Comparison of ENCODE assay signal across 1 cellular context in the genomic region with DNA sequence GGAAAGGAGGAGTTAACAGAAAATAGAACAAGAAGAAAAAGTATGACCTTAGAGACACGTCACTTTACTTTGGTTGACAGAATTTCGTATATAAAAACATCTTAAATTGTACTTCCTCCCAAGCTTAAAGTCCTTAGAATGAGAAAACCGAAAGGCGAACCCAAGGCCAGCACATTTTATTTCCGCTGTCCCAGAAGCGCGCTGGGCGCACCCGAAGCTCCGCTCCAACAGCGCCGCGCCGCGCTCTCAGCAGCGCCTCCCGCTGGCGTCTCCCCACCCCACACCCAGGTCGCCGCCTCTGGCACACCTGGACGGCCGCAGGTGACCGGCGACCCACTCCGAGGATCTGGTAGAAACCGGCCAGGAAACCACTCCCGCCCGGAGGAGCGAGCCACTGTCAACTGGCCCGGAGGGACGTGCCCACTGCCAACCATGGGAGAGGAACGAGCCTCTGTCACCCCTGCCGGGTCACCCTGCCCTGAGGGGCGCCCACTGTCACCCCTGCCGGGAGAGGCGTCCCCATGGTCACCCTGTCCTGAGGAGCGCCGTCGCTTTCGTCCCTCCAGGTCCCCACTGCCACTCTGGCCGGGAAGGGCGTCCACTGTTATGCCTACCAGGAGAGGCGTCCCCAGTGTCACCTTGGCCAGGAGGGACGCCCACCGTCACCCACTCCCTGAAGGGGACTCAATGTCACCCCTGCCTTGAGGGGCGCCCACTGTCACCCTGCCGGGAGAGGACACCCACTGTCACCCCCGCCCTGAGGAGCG.
TF ChIP-seq lines count a peak whose summit lies in the region.

No MANE protein-coding gene starts in this region.

TF ChIP-seq in HEK293, 187 proteins besides CTCF, POLR2A, EP300 and RAD21 (continued from another document and continues in another):
- TF ChIP-seq ZNF585B (tag by site-specific recombination; IDR thresholded peaks at IDR 0.05), result no peak
- TF ChIP-seq, protein P1, sequence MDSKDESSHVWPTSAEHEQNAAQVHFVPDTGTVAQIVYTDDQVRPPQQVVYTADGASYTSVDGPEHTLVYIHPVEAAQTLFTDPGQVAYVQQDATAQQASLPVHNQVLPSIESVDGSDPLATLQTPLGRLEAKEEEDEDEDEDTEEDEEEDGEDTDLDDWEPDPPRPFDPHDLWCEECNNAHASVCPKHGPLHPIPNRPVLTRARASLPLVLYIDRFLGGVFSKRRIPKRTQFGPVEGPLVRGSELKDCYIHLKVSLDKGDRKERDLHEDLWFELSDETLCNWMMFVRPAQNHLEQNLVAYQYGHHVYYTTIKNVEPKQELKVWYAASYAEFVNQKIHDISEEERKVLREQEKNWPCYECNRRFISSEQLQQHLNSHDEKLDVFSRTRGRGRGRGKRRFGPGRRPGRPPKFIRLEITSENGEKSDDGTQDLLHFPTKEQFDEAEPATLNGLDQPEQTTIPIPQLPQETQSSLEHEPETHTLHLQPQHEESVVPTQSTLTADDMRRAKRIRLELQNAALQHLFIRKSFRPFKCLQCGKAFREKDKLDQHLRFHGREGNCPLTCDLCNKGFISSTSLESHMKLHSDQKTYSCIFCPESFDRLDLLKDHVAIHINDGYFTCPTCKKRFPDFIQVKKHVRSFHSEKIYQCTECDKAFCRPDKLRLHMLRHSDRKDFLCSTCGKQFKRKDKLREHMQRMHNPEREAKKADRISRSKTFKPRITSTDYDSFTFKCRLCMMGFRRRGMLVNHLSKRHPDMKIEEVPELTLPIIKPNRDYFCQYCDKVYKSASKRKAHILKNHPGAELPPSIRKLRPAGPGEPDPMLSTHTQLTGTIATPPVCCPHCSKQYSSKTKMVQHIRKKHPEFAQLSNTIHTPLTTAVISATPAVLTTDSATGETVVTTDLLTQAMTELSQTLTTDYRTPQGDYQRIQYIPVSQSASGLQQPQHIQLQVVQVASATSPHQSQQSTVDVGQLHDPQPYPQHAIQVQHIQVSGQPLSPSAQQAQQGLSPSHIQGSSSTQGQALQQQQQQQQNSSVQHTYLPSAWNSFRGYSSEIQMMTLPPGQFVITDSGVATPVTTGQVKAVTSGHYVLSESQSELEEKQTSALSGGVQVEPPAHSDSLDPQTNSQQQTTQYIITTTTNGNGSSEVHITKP (tag by site-specific recombination; IDR thresholded peaks at IDR 0.05), result peak; percentile 83
- TF ChIP-seq, protein P2, sequence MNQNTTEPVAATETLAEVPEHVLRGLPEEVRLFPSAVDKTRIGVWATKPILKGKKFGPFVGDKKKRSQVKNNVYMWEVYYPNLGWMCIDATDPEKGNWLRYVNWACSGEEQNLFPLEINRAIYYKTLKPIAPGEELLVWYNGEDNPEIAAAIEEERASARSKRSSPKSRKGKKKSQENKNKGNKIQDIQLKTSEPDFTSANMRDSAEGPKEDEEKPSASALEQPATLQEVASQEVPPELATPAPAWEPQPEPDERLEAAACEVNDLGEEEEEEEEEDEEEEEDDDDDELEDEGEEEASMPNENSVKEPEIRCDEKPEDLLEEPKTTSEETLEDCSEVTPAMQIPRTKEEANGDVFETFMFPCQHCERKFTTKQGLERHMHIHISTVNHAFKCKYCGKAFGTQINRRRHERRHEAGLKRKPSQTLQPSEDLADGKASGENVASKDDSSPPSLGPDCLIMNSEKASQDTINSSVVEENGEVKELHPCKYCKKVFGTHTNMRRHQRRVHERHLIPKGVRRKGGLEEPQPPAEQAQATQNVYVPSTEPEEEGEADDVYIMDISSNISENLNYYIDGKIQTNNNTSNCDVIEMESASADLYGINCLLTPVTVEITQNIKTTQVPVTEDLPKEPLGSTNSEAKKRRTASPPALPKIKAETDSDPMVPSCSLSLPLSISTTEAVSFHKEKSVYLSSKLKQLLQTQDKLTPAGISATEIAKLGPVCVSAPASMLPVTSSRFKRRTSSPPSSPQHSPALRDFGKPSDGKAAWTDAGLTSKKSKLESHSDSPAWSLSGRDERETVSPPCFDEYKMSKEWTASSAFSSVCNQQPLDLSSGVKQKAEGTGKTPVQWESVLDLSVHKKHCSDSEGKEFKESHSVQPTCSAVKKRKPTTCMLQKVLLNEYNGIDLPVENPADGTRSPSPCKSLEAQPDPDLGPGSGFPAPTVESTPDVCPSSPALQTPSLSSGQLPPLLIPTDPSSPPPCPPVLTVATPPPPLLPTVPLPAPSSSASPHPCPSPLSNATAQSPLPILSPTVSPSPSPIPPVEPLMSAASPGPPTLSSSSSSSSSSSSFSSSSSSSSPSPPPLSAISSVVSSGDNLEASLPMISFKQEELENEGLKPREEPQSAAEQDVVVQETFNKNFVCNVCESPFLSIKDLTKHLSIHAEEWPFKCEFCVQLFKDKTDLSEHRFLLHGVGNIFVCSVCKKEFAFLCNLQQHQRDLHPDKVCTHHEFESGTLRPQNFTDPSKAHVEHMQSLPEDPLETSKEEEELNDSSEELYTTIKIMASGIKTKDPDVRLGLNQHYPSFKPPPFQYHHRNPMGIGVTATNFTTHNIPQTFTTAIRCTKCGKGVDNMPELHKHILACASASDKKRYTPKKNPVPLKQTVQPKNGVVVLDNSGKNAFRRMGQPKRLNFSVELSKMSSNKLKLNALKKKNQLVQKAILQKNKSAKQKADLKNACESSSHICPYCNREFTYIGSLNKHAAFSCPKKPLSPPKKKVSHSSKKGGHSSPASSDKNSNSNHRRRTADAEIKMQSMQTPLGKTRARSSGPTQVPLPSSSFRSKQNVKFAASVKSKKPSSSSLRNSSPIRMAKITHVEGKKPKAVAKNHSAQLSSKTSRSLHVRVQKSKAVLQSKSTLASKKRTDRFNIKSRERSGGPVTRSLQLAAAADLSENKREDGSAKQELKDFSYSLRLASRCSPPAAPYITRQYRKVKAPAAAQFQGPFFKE (tag by site-specific recombination; IDR thresholded peaks at IDR 0.05; ENCODE audit: borderline replicate concordance), result peak; percentile 96
- TF ChIP-seq ZNF19 (tag by site-specific recombination; IDR thresholded peaks at IDR 0.05; ENCODE audit: low read depth), result no peak
- no peak for TF ChIP-seq ZNF404 (tag by site-specific recombination; IDR thresholded peaks at IDR 0.05)
- TF ChIP-seq ZNF747 (tag by site-specific recombination; IDR thresholded peaks at IDR 0.05), result no peak
- TF ChIP-seq ZNF202 (tag by site-specific recombination; IDR thresholded peaks at IDR 0.05; ENCODE audit: borderline replicate concordance), result no peak
- TF ChIP-seq ZNF175 (tag by site-specific recombination; IDR thresholded peaks at IDR 0.05), result no peak
- TF ChIP-seq ZIC2 (tag by site-specific recombination; IDR thresholded peaks at IDR 0.05), result peak; percentile 86
- TF ChIP-seq ZNF423 (tag by site-specific recombination; IDR thresholded peaks at IDR 0.05), result peak; percentile 89
- peak; percentile 85 for TF ChIP-seq BCL11A (tag by site-specific recombination; IDR thresholded peaks at IDR 0.05; ENCODE audit: low read depth)
- peak; percentile 26; the same call in 1 of the 2 replicates for TF ChIP-seq ZNF843 (tag by site-specific recombination; IDR thresholded peaks at IDR 0.05)
- peak; percentile 88; the same call in 1 of the 2 replicates for TF ChIP-seq EGR2 (tag by site-specific recombination; IDR thresholded peaks at IDR 0.05; ENCODE audit: low read depth)
- TF ChIP-seq KLF8 (tag by site-specific recombination; IDR thresholded peaks at IDR 0.05), result peak; percentile 76; the same call in 1 of the 2 replicates
- TF ChIP-seq, protein P3, sequence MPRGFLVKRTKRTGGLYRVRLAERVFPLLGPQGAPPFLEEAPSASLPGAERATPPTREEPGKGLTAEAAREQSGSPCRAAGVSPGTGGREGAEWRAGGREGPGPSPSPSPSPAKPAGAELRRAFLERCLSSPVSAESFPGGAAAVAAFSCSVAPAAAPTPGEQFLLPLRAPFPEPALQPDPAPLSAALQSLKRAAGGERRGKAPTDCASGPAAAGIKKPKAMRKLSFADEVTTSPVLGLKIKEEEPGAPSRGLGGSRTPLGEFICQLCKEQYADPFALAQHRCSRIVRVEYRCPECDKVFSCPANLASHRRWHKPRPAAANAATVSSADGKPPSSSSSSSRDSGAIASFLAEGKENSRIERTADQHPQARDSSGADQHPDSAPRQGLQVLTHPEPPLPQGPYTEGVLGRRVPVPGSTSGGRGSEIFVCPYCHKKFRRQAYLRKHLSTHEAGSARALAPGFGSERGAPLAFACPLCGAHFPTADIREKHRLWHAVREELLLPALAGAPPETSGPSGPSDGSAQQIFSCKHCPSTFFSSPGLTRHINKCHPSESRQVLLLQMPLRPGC (tag by site-specific recombination; IDR thresholded peaks at IDR 0.05), result no peak
- TF ChIP-seq, protein P4, sequence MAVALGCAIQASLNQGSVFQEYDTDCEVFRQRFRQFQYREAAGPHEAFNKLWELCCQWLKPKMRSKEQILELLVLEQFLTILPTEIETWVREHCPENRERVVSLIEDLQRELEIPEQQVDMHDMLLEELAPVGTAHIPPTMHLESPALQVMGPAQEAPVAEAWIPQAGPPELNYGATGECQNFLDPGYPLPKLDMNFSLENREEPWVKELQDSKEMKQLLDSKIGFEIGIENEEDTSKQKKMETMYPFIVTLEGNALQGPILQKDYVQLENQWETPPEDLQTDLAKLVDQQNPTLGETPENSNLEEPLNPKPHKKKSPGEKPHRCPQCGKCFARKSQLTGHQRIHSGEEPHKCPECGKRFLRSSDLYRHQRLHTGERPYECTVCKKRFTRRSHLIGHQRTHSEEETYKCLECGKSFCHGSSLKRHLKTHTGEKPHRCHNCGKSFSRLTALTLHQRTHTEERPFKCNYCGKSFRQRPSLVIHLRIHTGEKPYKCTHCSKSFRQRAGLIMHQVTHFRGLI (tag by site-specific recombination; IDR thresholded peaks at IDR 0.05), result peak; percentile 23; the same call in 1 of the 2 replicates
- TF ChIP-seq, protein P5, sequence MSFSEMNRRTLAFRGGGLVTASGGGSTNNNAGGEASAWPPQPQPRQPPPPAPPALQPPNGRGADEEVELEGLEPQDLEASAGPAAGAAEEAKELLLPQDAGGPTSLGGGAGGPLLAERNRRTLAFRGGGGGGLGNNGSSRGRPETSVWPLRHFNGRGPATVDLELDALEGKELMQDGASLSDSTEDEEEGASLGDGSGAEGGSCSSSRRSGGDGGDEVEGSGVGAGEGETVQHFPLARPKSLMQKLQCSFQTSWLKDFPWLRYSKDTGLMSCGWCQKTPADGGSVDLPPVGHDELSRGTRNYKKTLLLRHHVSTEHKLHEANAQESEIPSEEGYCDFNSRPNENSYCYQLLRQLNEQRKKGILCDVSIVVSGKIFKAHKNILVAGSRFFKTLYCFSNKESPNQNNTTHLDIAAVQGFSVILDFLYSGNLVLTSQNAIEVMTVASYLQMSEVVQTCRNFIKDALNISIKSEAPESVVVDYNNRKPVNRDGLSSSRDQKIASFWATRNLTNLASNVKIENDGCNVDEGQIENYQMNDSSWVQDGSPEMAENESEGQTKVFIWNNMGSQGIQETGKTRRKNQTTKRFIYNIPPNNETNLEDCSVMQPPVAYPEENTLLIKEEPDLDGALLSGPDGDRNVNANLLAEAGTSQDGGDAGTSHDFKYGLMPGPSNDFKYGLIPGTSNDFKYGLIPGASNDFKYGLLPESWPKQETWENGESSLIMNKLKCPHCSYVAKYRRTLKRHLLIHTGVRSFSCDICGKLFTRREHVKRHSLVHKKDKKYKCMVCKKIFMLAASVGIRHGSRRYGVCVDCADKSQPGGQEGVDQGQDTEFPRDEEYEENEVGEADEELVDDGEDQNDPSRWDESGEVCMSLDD (tag by site-specific recombination; IDR thresholded peaks at IDR 0.05), result peak; percentile 94
- 0 out of 2 replicates have a peak, but pooled peaks have one; percentile 23 for TF ChIP-seq SP3 (tag by site-specific recombination; IDR thresholded peaks at IDR 0.05)
- no peak for TF ChIP-seq ZFP3 (tag by site-specific recombination; IDR thresholded peaks at IDR 0.05; ENCODE audit: low read depth)
- 0 out of 2 replicates have a peak, but pooled peaks have one; percentile 8 for TF ChIP-seq ZNF121 (tag by site-specific recombination; IDR thresholded peaks at IDR 0.05)
- no peak for TF ChIP-seq YY2 (tag by site-specific recombination; IDR thresholded peaks at IDR 0.05)
- no peak for TF ChIP-seq ZSCAN16 (tag by site-specific recombination; IDR thresholded peaks at IDR 0.05)
- TF ChIP-seq, protein P6, sequence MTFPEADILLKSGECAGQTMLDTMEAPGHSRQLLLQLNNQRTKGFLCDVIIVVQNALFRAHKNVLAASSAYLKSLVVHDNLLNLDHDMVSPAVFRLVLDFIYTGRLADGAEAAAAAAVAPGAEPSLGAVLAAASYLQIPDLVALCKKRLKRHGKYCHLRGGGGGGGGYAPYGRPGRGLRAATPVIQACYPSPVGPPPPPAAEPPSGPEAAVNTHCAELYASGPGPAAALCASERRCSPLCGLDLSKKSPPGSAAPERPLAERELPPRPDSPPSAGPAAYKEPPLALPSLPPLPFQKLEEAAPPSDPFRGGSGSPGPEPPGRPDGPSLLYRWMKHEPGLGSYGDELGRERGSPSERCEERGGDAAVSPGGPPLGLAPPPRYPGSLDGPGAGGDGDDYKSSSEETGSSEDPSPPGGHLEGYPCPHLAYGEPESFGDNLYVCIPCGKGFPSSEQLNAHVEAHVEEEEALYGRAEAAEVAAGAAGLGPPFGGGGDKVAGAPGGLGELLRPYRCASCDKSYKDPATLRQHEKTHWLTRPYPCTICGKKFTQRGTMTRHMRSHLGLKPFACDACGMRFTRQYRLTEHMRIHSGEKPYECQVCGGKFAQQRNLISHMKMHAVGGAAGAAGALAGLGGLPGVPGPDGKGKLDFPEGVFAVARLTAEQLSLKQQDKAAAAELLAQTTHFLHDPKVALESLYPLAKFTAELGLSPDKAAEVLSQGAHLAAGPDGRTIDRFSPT (tag by site-specific recombination; IDR thresholded peaks at IDR 0.05), result peak; percentile 89
- TF ChIP-seq, protein P7, sequence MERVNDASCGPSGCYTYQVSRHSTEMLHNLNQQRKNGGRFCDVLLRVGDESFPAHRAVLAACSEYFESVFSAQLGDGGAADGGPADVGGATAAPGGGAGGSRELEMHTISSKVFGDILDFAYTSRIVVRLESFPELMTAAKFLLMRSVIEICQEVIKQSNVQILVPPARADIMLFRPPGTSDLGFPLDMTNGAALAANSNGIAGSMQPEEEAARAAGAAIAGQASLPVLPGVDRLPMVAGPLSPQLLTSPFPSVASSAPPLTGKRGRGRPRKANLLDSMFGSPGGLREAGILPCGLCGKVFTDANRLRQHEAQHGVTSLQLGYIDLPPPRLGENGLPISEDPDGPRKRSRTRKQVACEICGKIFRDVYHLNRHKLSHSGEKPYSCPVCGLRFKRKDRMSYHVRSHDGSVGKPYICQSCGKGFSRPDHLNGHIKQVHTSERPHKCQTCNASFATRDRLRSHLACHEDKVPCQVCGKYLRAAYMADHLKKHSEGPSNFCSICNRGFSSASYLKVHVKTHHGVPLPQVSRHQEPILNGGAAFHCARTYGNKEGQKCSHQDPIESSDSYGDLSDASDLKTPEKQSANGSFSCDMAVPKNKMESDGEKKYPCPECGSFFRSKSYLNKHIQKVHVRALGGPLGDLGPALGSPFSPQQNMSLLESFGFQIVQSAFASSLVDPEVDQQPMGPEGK (tag by site-specific recombination; IDR thresholded peaks at IDR 0.05), result peak; percentile 46; the same call in 1 of the 2 replicates
- TF ChIP-seq ZBTB8A (tag by site-specific recombination; IDR thresholded peaks at IDR 0.05), result peak; percentile 85
- 0 out of 2 replicates have a peak, but pooled peaks have one; percentile 42 for TF ChIP-seq ZNF24 (tag by site-specific recombination; IDR thresholded peaks at IDR 0.05)
